Comparison of ENCODE assay signal across 9 cellular contexts in genomic region chr3:17749281-17749680, GRCh38. TPM values are rescaled to one million over a fixed set of nuclear protein-coding genes. Genes with fewer than 3 reads are reported as not detected.
DNase-seq lines count a peak whose midpoint lies in the region; ATAC-seq and TF ChIP-seq lines count a peak whose summit lies in the region.
"Had no signal": no experiment of that assay in that cellular context is flagged by ENCODE, and none has a peak within 500 bp of the region (broad histone marks: within the 10 kb centered on the region; RNA-seq: fewer than 3 reads in every experiment).

No MANE protein-coding gene starts in this region.

- POLR2A ChIA-PET in activated naive CD8-positive, alpha-beta T cell treated with anti-CD3 and anti-CD28 coated beads, Interleukin-2, amount 10 ng/mL, durations not matched to agents 7 days and 5 days (lab: Charles Lee), result interaction anchor here (2.7 kb wide), 1 partner anchor 25 kb away, joined by 13 read pairs; no protein-coding TSS in a partner anchor

- H3K4me1 Mint-ChIP-seq in CD14-positive monocyte, result peaks cover 28% of the 10 kb centered on the region
- peaks cover 26% of the 10 kb centered on the region for H3K4me1 Mint-ChIP-seq in activated naive CD8-positive, alpha-beta T cell treated with anti-CD3 and anti-CD28 coated beads, Interleukin-2, amount 10 ng/mL, durations not matched to agents 7 days and 5 days

- H3K9me3 Mint-ChIP-seq in CD14-positive monocyte, result no peaks in the 10 kb centered on the region
- H3K9me3 Mint-ChIP-seq in activated naive CD8-positive, alpha-beta T cell treated with anti-CD3 and anti-CD28 coated beads, Interleukin-2, amount 10 ng/mL, durations not matched to agents 7 days and 5 days, result no peaks in the 10 kb centered on the region

- peak overlapping the region in 2 of 7 donors; percentile 8 to 67 for H3K27ac Mint-ChIP-seq in CD14-positive monocyte
- H3K27ac Mint-ChIP-seq in activated naive CD8-positive, alpha-beta T cell treated with anti-CD3 and anti-CD28 coated beads, Interleukin-2, amount 10 ng/mL, durations not matched to agents 7 days and 5 days, result peak overlapping the region; percentile 87

- peak overlapping the region; percentile 28 to 84 for H3K4me3 Mint-ChIP-seq in CD14-positive monocyte
- peak overlapping the region; percentile 87 for H3K4me3 Mint-ChIP-seq in activated naive CD8-positive, alpha-beta T cell treated with anti-CD3 and anti-CD28 coated beads, Interleukin-2, amount 10 ng/mL, durations not matched to agents 7 days and 5 days

- H3K9me3 ChIP-seq in upper lobe of right lung (no peaks in the 10 kb centered on the region), uterus (no peaks in the 10 kb centered on the region)

- no peaks in the 10 kb centered on the region for H3K27me3 ChIP-seq in upper lobe of right lung
- no peaks in the 10 kb centered on the region for H3K27me3 ChIP-seq in uterus

- ATAC-seq in GM19395 (IDR thresholded peaks at IDR 0.05; ENCODE audit: unreplicated experiment) (peak; percentile 48), HG03280 (IDR thresholded peaks at IDR 0.05; ENCODE audit: unreplicated experiment) (peak; percentile 30), upper lobe of right lung (no peak)
- ATAC-seq in activated naive CD8-positive, alpha-beta T cell treated with anti-CD3 and anti-CD28 coated beads, Interleukin-2, amount 10 ng/mL, durations not matched to agents 7 days and 5 days (ENCODE audit: low read depth), result peak; percentile 77

- H3K36me3 ChIP-seq in upper lobe of right lung (no peaks in the 10 kb centered on the region), uterus (no peaks in the 10 kb centered on the region)

- peaks cover 0 to 2% (median 2%) of the 10 kb centered on the region in 3 donors for H3K27me3 Mint-ChIP-seq in CD14-positive monocyte (ENCODE audit: low read depth in 3 of 3)
- no peaks in the 10 kb centered on the region for H3K27me3 Mint-ChIP-seq in activated naive CD8-positive, alpha-beta T cell treated with anti-CD3 and anti-CD28 coated beads, Interleukin-2, amount 10 ng/mL, durations not matched to agents 7 days and 5 days

- intact Hi-C loops in CD14-positive monocyte (cut with micrococcal nuclease), result loop anchor here (10.0 kb wide), 2 partner anchors 104 to 1484 kb away; partner anchors contain the start of genes DPH3 (in 1 of the 2) and OXNAD1 (in 1 of the 2)
- intact Hi-C loops in upper lobe of right lung (cut with DNase I), result no loop called here
- intact Hi-C loops in uterus (cut with DNase I; ENCODE audit: low total_unique reads), result no loop called here

- peaks cover 5% of the 10 kb centered on the region for H3K4me1 ChIP-seq in upper lobe of right lung
- H3K4me1 ChIP-seq in uterus, result no peaks in the 10 kb centered on the region

- no peak for DNase-seq in CD14-positive monocyte (ENCODE audit: low spot score)
- DNase-seq in activated naive CD8-positive, alpha-beta T cell treated with anti-CD3 and anti-CD28 coated beads, Interleukin-2, amount 10 ng/mL, durations not matched to agents 7 days and 5 days, result peak; percentile 43
- no peak for DNase-seq in G401 (ENCODE audit: low spot score)
- DNase-seq in upper lobe of right lung, result no peak
- DNase-seq in SK-N-DZ (ENCODE audit: low spot score), result no peak
- no peak for DNase-seq in uterus
- DNase-seq: GDM1 had no signal

- H3K4me3 ChIP-seq in upper lobe of right lung (no peak overlapping the region), uterus (no peak overlapping the region)

- in situ Hi-C loops in G401 (cut with HindIII; ENCODE audit: low sequenced_read_pairs), result no loop called here

- TF ChIP-seq CTCF in CD14-positive monocyte (IDR thresholded peaks at IDR 0.05), result no peak
- no peak for TF ChIP-seq CTCF in upper lobe of right lung (IDR thresholded peaks at IDR 0.05)
- TF ChIP-seq CTCF in uterus (IDR thresholded peaks at IDR 0.05), result no peak

- no peaks in the 10 kb centered on the region for H3K36me3 Mint-ChIP-seq in CD14-positive monocyte
- H3K36me3 Mint-ChIP-seq in activated naive CD8-positive, alpha-beta T cell treated with anti-CD3 and anti-CD28 coated beads, Interleukin-2, amount 10 ng/mL, durations not matched to agents 7 days and 5 days, result peaks cover 4% of the 10 kb centered on the region

- H3K27ac ChIP-seq in upper lobe of right lung, result no peak overlapping the region
- H3K27ac ChIP-seq in uterus, result no peak overlapping the region

- TF ChIP-seq POLR2A in uterus (IDR thresholded peaks at IDR 0.05), result no peak

RNA-seq across cellular contexts. Expression of gene TBC1D5, which starts 6.8 kb away (rescaled TPM):
- polyA plus RNA-seq in CD14-positive monocyte, result 10 to 100 TPM; 21.0 to 35.3 TPM
- 10 to 100 TPM; 57.3 to 60.9 TPM for total RNA-seq in activated naive CD8-positive, alpha-beta T cell treated with anti-CD3 and anti-CD28 coated beads, Interleukin-2, amount 10 ng/mL, durations not matched to agents 7 days and 5 days
- total RNA-seq in G401 (2014; rRNA removed; shearing (Covaris generic)), result 27.7 and 51.3 TPM in 2 replicates
- total RNA-seq in upper lobe of right lung (74.6 TPM), uterus (100 to 1,000 TPM in 1 of 4 donors, 10 to 100 TPM in 3; 34.6 to 189 (median 75.6) TPM)
- polyA plus RNA-seq in SK-N-DZ (2014; cell fraction: cytosol; rRNA removed), result 63.1 and 84.2 TPM in 2 replicates
- 32.3 and 34.4 TPM in 2 replicates for polyA plus RNA-seq in SK-N-DZ (2014; cell fraction: nucleus; rRNA removed)

Comparison
In these comparisons a context has a peak if more than half of its experiments do, and no peak if none do; other contexts are left out.
1. intact Hi-C loops: an anchor here in CD14-positive monocyte (10.0 kb wide); none called in upper lobe of right lung and uterus.